Comparison of ENCODE assay signal across 25 cellular contexts in genomic region chr11:81756864-81757595, GRCh38.
"Had no signal": no experiment of that assay in that cellular context is flagged by ENCODE, and none has a peak within 500 bp of the region (broad histone marks: within the 10 kb centered on the region; RNA-seq: fewer than 3 reads in every experiment).

No MANE protein-coding gene starts in this region.

- H2AFZ ChIP-seq: hepatocyte had no signal

- H3K4me1 Mint-ChIP-seq: immature natural killer cell, mesothelial cell of epicardium, naive B cell had no signal

- ATAC-seq: foreskin keratinocyte; gastroesophageal sphincter; heart left ventricle; left lung; left ventricle myocardium superior; lower lobe of right lung; mucosa of descending colon; naive thymus-derived CD8-positive, alpha-beta T cell had no signal

- DNase-seq: dermis blood vessel endothelial cell; dorsolateral prefrontal cortex; effector CD4-positive, alpha-beta T cell; effector memory CD4-positive, alpha-beta T cell; foreskin keratinocyte; heart left ventricle; hypothalamus; immature natural killer cell; islet precursor cell; kidney; kidney glomerular epithelial cell; left lung; left ventricle myocardium superior; lower lobe of right lung; mesenchymal stem cell; mucosa of descending colon; naive B cell; naive thymus-derived CD8-positive, alpha-beta T cell had no signal

- H3K9me3 ChIP-seq: esophagus muscularis mucosa, gastroesophageal sphincter, heart left ventricle, left lung, lower lobe of right lung, mucosa of descending colon had no signal

- H3K4me2 ChIP-seq: hepatocyte had no signal

- FAIRE-seq: endothelial cell of umbilical vein, frontal cortex, kidney had no signal

- H3K27ac Mint-ChIP-seq: immature natural killer cell; mesothelial cell of epicardium; naive thymus-derived CD8-positive, alpha-beta T cell had no signal

- H3K27ac ChIP-seq: coronary artery, dorsolateral prefrontal cortex, esophagus muscularis mucosa, foreskin keratinocyte, gastroesophageal sphincter, heart left ventricle, hepatocyte, left lung, lower lobe of right lung had no signal

- H3K36me3 Mint-ChIP-seq: immature natural killer cell; mesothelial cell of epicardium; naive B cell; naive thymus-derived CD8-positive, alpha-beta T cell had no signal

- H3K4me1 ChIP-seq: esophagus muscularis mucosa, foreskin keratinocyte, gastroesophageal sphincter, heart left ventricle, left lung, lower lobe of right lung had no signal

- H3K9me3 Mint-ChIP-seq: mesothelial cell of epicardium; naive B cell; naive thymus-derived CD8-positive, alpha-beta T cell had no signal

- H3K36me3 ChIP-seq: esophagus muscularis mucosa, gastroesophageal sphincter, heart left ventricle, left lung, lower lobe of right lung had no signal

- H3K79me2 ChIP-seq: hepatocyte had no signal

- H3K4me3 Mint-ChIP-seq: immature natural killer cell; mesothelial cell of epicardium; naive B cell; naive thymus-derived CD8-positive, alpha-beta T cell had no signal

- H3K4me3 ChIP-seq: coronary artery, dorsolateral prefrontal cortex, esophagus muscularis mucosa, gastroesophageal sphincter, heart left ventricle, hepatocyte, left lung, lower lobe of right lung, mucosa of descending colon had no signal

- H3K27me3 ChIP-seq: dorsolateral prefrontal cortex, esophagus muscularis mucosa, foreskin keratinocyte, gastroesophageal sphincter, heart left ventricle, hepatocyte, left lung had no signal
